In the genomic region with DNA sequence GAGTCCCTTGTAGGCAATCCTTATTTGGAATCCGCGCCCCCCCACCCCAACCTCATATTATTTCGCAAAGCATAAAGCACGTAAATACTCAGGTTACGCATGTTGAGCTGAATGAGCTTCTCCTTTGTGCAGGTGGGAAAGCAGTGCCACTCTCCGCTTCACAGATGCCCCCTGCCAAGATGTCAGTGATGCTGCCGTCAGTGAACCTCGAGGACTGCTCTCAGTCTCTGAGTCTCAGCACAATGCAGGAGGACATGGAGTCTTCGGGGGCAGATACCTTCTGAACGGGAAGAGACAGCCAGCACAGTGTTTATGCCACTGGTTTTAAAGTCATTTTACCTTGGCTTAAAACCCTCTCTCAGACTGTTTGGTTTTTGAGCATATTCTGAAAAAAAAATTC, we compare ENCODE assay signal across 16 cellular contexts.
DNase-seq lines count a peak whose midpoint lies in the region; ATAC-seq and TF ChIP-seq lines count a peak whose summit lies in the region.
"Had no signal": no experiment of that assay in that cellular context is flagged by ENCODE, and none has a peak within 500 bp of the region (broad histone marks: within the 10 kb centered on the region; RNA-seq: fewer than 3 reads in every experiment).

No MANE protein-coding gene starts in this region.

- no peaks in the 10 kb centered on the region for H3K9me2 ChIP-seq in GM23338 (ENCODE audit: insufficient read depth)

- DNase-seq in DMS79 (lab: John Stamatoyannopoulos, UW) (peak; percentile 84), GM23338 (ENCODE audit: low spot score) (peak; percentile 22), NCI-H345 (lab: John Stamatoyannopoulos, UW) (peak; percentile 65), endodermal cell (peak; percentile 58), SKM-1 treated with dmso at 0.1 percent for 144 hours (lab: John Stamatoyannopoulos, UW; ENCODE audit: unreplicated experiment) (no peak), foreskin fibroblast (no peak)
- DNase-seq: CD4-positive, CD25-positive, alpha-beta regulatory T cell; KG1; NCI-H1092; NCI-H1694 treated with DMSO at 0.1 percent for 48 hours; NCI-H2171 treated with DMSO at 0.1 percent for 48 hours; NCI-H524; OCI-M1 had no signal

- no peaks in the 10 kb centered on the region for H3F3A ChIP-seq in GM23338 (replicated peaks; ENCODE audit: low read depth)

- ATAC-seq in GM23338 (peak; percentile 73), GM18873 (IDR thresholded peaks at IDR 0.05; ENCODE audit: low FRiP score, unreplicated experiment) (no peak)

- H3K9me3 Mint-ChIP-seq in GM23338 (no peaks in the 10 kb centered on the region), endodermal cell (no peaks in the 10 kb centered on the region)

- H3K27ac ChIP-seq in GM23338 (ENCODE audit: low read depth) = no peak overlapping the region
- no peak overlapping the region for H3K27ac ChIP-seq in endodermal cell (ENCODE audit: low read depth, low read length)
- H3K27ac ChIP-seq: SJSA1 had no signal

- H3K4me3 Mint-ChIP-seq in GM23338 (no peak overlapping the region), endodermal cell (no peak overlapping the region)
- H3K4me3 Mint-ChIP-seq: CD4-positive, CD25-positive, alpha-beta regulatory T cell had no signal

- no peak overlapping the region for H3K4me2 ChIP-seq in GM23338

- H3K36me3 Mint-ChIP-seq in GM23338 (ENCODE audit: low read depth) (peaks cover 4% of the 10 kb centered on the region; the same call in 2 of the 3 replicates), endodermal cell (ENCODE audit: low read depth) (peaks cover 10% of the 10 kb centered on the region)

- H3K27me3 Mint-ChIP-seq in GM23338 (ENCODE audit: insufficient read depth, low read depth, poor library complexity) (no peaks in the 10 kb centered on the region), endodermal cell (ENCODE audit: insufficient read depth) (no peaks in the 10 kb centered on the region)
- H3K27me3 Mint-ChIP-seq: CD4-positive, CD25-positive, alpha-beta regulatory T cell had no signal

- no peaks in the 10 kb centered on the region for H3K27me3 ChIP-seq in GM23338 (ENCODE audit: insufficient read depth)
- no peaks in the 10 kb centered on the region for H3K27me3 ChIP-seq in endodermal cell (ENCODE audit: control insufficient read depth, insufficient read depth, low read length, poor library complexity, severe bottlenecking)
- H3K27me3 ChIP-seq: SJSA1 had no signal

- H3K4me3 ChIP-seq in GM23338 = no peak overlapping the region
- H3K4me3 ChIP-seq in endodermal cell (ENCODE audit: low read length) = no peak overlapping the region
- H3K4me3 ChIP-seq in foreskin fibroblast (ENCODE audit: low read depth in 1 of 2, low read length in 2 of 2) = no peak overlapping the region
- H3K4me3 ChIP-seq: HAP-1, SJSA1 had no signal

- H2AFZ ChIP-seq in GM23338 = no peak overlapping the region

- WGBS in endodermal cell (ENCODE audit: insufficient coverage in 1 of 2, insufficient read length in 1 of 2), 2 experiments = 79 to 87% methylated on average over 9 to 10 of the region's 10 CpGs

- H3K4me1 ChIP-seq in GM23338 (ENCODE audit: insufficient read depth) (0 out of 2 replicates have a peak, but pooled peaks cover 2% of the 10 kb centered on the region), endodermal cell (ENCODE audit: control insufficient read depth, insufficient read depth, low read length) (no peaks in the 10 kb centered on the region)
- H3K4me1 ChIP-seq: HAP-1, SJSA1 had no signal

- no peaks in the 10 kb centered on the region for H3K79me2 ChIP-seq in GM23338 (replicated peaks; ENCODE audit: insufficient read depth)

- no peaks in the 10 kb centered on the region for H4K20me1 ChIP-seq in GM23338 (replicated peaks; ENCODE audit: insufficient read depth)

- H3K27ac Mint-ChIP-seq in GM23338 (no peak overlapping the region), endodermal cell (no peak overlapping the region)

- no peak overlapping the region for H3K9ac ChIP-seq in endodermal cell (ENCODE audit: extremely low read depth, low read length, poor library complexity, severe bottlenecking)

- TF ChIP-seq CTCF in GM23338 (conservative IDR thresholded peaks at IDR 0.05; ENCODE audit: low read depth in 2 of 2) (no peak), endodermal cell (conservative IDR thresholded peaks at IDR 0.05) (no peak), foreskin fibroblast (IDR thresholded peaks at IDR 0.05; ENCODE audit: low read depth, low read length) (no peak)

- H3K4me1 Mint-ChIP-seq in GM23338 (peaks cover 3% of the 10 kb centered on the region; the same call in 1 of the 3 replicates), endodermal cell (no peaks in the 10 kb centered on the region)
- H3K4me1 Mint-ChIP-seq: CD4-positive, CD25-positive, alpha-beta regulatory T cell had no signal

- H3K9me3 ChIP-seq in endodermal cell (ENCODE audit: control insufficient read depth, low read length) = no peaks in the 10 kb centered on the region
- H3K9me3 ChIP-seq: HAP-1, SJSA1 had no signal

- H3K36me3 ChIP-seq in GM23338 (ENCODE audit: insufficient read depth) (no peaks in the 10 kb centered on the region), endodermal cell (ENCODE audit: control insufficient read depth, insufficient read depth, low read length) (no peaks in the 10 kb centered on the region)
- H3K36me3 ChIP-seq: HAP-1, SJSA1 had no signal

TF ChIP-seq in GM23338, 12 proteins besides CTCF, POLR2A, EP300 and RAD21 (continues in another document):
- TF ChIP-seq ZNF331 (CRISPR knock-in tag; IDR thresholded peaks at IDR 0.05; ENCODE audit: low read depth) (no peak), STAT1 (IDR thresholded peaks at IDR 0.05; ENCODE audit: unreplicated experiment) (no peak), CREB1 (CRISPR knock-in tag; IDR thresholded peaks at IDR 0.05; ENCODE audit: low read depth) (no peak), EZH2phosphoT487 (IDR thresholded peaks at IDR 0.05; ENCODE audit: unreplicated experiment) (no peak), JUNB (IDR thresholded peaks at IDR 0.05; ENCODE audit: unreplicated experiment) (no peak), EZH2 (IDR thresholded peaks at IDR 0.05; ENCODE audit: low read depth, unreplicated experiment) (no peak), POLR2AphosphoS5 (IDR thresholded peaks at IDR 0.05; ENCODE audit: low read depth) (no peak), NANOG (IDR thresholded peaks at IDR 0.05; ENCODE audit: borderline replicate concordance) (no peak), ZNF114 (CRISPR knock-in tag; IDR thresholded peaks at IDR 0.05) (no peak)
- TF ChIP-seq, protein P1, sequence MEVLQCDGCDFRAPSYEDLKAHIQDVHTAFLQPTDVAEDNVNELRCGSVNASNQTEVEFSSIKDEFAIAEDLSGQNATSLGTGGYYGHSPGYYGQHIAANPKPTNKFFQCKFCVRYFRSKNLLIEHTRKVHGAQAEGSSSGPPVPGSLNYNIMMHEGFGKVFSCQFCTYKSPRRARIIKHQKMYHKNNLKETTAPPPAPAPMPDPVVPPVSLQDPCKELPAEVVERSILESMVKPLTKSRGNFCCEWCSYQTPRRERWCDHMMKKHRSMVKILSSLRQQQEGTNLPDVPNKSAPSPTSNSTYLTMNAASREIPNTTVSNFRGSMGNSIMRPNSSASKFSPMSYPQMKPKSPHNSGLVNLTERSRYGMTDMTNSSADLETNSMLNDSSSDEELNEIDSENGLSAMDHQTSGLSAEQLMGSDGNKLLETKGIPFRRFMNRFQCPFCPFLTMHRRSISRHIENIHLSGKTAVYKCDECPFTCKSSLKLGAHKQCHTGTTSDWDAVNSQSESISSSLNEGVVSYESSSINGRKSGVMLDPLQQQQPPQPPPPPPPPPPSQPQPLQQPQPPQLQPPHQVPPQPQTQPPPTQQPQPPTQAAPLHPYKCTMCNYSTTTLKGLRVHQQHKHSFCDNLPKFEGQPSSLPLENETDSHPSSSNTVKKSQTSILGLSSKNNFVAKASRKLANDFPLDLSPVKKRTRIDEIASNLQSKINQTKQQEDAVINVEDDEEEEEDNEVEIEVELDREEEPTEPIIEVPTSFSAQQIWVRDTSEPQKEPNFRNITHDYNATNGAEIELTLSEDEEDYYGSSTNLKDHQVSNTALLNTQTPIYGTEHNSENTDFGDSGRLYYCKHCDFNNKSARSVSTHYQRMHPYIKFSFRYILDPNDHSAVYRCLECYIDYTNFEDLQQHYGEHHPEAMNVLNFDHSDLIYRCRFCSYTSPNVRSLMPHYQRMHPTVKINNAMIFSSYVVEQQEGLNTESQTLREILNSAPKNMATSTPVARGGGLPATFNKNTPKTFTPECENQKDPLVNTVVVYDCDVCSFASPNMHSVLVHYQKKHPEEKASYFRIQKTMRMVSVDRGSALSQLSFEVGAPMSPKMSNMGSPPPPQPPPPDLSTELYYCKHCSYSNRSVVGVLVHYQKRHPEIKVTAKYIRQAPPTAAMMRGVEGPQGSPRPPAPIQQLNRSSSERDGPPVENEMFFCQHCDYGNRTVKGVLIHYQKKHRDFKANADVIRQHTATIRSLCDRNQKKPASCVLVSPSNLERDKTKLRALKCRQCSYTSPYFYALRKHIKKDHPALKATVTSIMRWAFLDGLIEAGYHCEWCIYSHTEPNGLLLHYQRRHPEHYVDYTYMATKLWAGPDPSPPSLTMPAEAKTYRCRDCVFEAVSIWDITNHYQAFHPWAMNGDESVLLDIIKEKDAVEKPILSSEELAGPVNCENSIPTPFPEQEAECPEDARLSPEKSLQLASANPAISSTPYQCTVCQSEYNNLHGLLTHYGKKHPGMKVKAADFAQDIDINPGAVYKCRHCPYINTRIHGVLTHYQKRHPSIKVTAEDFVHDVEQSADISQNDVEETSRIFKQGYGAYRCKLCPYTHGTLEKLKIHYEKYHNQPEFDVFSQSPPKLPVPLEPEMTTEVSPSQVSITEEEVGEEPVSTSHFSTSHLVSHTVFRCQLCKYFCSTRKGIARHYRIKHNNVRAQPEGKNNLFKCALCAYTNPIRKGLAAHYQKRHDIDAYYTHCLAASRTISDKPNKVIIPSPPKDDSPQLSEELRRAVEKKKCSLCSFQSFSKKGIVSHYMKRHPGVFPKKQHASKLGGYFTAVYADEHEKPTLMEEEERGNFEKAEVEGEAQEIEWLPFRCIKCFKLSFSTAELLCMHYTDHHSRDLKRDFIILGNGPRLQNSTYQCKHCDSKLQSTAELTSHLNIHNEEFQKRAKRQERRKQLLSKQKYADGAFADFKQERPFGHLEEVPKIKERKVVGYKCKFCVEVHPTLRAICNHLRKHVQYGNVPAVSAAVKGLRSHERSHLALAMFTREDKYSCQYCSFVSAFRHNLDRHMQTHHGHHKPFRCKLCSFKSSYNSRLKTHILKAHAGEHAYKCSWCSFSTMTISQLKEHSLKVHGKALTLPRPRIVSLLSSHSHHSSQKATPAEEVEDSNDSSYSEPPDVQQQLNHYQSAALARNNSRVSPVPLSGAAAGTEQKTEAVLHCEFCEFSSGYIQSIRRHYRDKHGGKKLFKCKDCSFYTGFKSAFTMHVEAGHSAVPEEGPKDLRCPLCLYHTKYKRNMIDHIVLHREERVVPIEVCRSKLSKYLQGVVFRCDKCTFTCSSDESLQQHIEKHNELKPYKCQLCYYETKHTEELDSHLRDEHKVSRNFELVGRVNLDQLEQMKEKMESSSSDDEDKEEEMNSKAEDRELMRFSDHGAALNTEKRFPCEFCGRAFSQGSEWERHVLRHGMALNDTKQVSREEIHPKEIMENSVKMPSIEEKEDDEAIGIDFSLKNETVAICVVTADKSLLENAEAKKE (CRISPR knock-in tag; IDR thresholded peaks at IDR 0.05) = no peak

Comparison
In these comparisons a context has a peak if more than half of its experiments do, and no peak if none do; other contexts are left out.
1. DNase-seq: peak in DMS79 (single experiment), GM23338 (single experiment), NCI-H345 (single experiment) and endodermal cell (single experiment); none in SKM-1 treated with dmso at 0.1 percent for 144 hours (single experiment) and foreskin fibroblast (0 of 2).